ENCODE assay signal across 1 cellular context in genomic region chr21:43974791-43975468, GRCh38.
TF ChIP-seq lines count a peak whose summit lies in the region.

No MANE protein-coding gene starts in this region.

TF ChIP-seq in WTC11, 78 proteins besides CTCF, POLR2A, EP300 and RAD21:
- TF ChIP-seq AR (CRISPR knock-in tag; IDR thresholded peaks at IDR 0.05) (no peak), ARID4B (CRISPR knock-in tag; IDR thresholded peaks at IDR 0.05; ENCODE audit: borderline replicate concordance) (no peak)
